In genomic region chr1:211514030-211514754, GRCh38 we compare ENCODE assay signal across 8 cellular contexts. TPM values are rescaled to one million over a fixed set of nuclear protein-coding genes. Genes with fewer than 3 reads are reported as not detected.
A peak's percentile ranks its signal among the peaks of the same experiment; 100 is the strongest.
DNase-seq lines count a peak whose midpoint lies in the region; ATAC-seq and TF ChIP-seq lines count a peak whose summit lies in the region.

No MANE protein-coding gene starts in this region.

- peaks cover 3% of the 10 kb centered on the region; the same call in 1 of the 2 replicates for H3K4me1 ChIP-seq in H9 (ENCODE audit: insufficient read depth, low read length)
- H3K4me1 ChIP-seq in Loucy (ENCODE audit: insufficient read depth, low read length, poor library complexity, severe bottlenecking): peaks cover 54% of the 10 kb centered on the region
- no peaks in the 10 kb centered on the region for H3K4me1 ChIP-seq in testis

- H2AFZ ChIP-seq in H9 (ENCODE audit: low read length): no peak overlapping the region
- H2AFZ ChIP-seq in Loucy (ENCODE audit: low read length): peak overlapping the region; percentile 55; the same call in 1 of the 2 replicates

- TF ChIP-seq POLR2A in testis (IDR thresholded peaks at IDR 0.05): no peak

- no peak overlapping the region for H2BK20ac ChIP-seq in H9 (ENCODE audit: low read depth, low read length, poor library complexity, severe bottlenecking)

- peaks cover 2% of the 10 kb centered on the region for H3K23me2 ChIP-seq in H9 (ENCODE audit: insufficient read length, low read depth, low read length, poor library complexity, severe bottlenecking)

- no peak overlapping the region for H3K4ac ChIP-seq in H9 (ENCODE audit: low read depth, low read length)

- H3K4me3 Mint-ChIP-seq in H9: no peak overlapping the region; a peak in 1 of 5 replicates
- peak overlapping the region; percentile 65 for H3K4me3 Mint-ChIP-seq in activated T-helper 2 cell treated with anti-CD3 and anti-CD28 coated beads, Interferon-gamma antibody, Interleukin-2, Interleukin-4, amounts not matched to agents 10 μg/mL and 5 μg/mL and 100 μg/mL, durations not matched to agents 14 hours and 24 hours and 36 hours (ENCODE audit: low read depth)

- peaks cover 29% of the 10 kb centered on the region for H3K27me3 Mint-ChIP-seq in H9 (ENCODE audit: low read depth)
- H3K27me3 Mint-ChIP-seq in activated T-helper 2 cell treated with anti-CD3 and anti-CD28 coated beads, Interferon-gamma antibody, Interleukin-2, Interleukin-4, amounts not matched to agents 10 μg/mL and 5 μg/mL and 100 μg/mL, durations not matched to agents 14 hours and 24 hours and 36 hours (ENCODE audit: low read depth): peaks cover 7% of the 10 kb centered on the region

- no peak overlapping the region for H3K9ac ChIP-seq in H9 (ENCODE audit: extremely low read depth, insufficient read length, low read length)
- peak overlapping the region; percentile 76 for H3K9ac ChIP-seq in Loucy (ENCODE audit: low read depth, low read length, poor library complexity, severe bottlenecking)

- ATAC-seq in omental fat pad (ENCODE audit: low FRiP score): peak; percentile 89

- H3K14ac ChIP-seq in H9 (ENCODE audit: insufficient read depth, low read length): no peak overlapping the region

- no peak overlapping the region for H4K91ac ChIP-seq in H9 (ENCODE audit: insufficient read length, low read depth, low read length)

- no peak overlapping the region for H2BK5ac ChIP-seq in H9 (ENCODE audit: insufficient read length, low read length)

- intact Hi-C loops in activated T-helper 2 cell treated with anti-CD3 and anti-CD28 coated beads, Interferon-gamma antibody, Interleukin-2, Interleukin-4, amounts not matched to agents 10 μg/mL and 5 μg/mL and 100 μg/mL, durations not matched to agents 14 hours and 24 hours and 36 hours (cut with micrococcal nuclease): loop anchor here (1.0 to 10.0 kb wide), 5 partner anchors 37 to 1069 kb away; no protein-coding TSS in a partner anchor
- intact Hi-C loops in testis (cut with DNase I; ENCODE audit: low total_unique reads): no loop called here

- peaks cover 8 to 17% of the 10 kb centered on the region in 2 experiments for H3K4me1 Mint-ChIP-seq in H9
- peaks cover 30% of the 10 kb centered on the region for H3K4me1 Mint-ChIP-seq in activated T-helper 2 cell treated with anti-CD3 and anti-CD28 coated beads, Interferon-gamma antibody, Interleukin-2, Interleukin-4, amounts not matched to agents 10 μg/mL and 5 μg/mL and 100 μg/mL, durations not matched to agents 14 hours and 24 hours and 36 hours (ENCODE audit: low read depth)

- no peaks in the 10 kb centered on the region for H3K9me2 ChIP-seq in Loucy (replicated peaks; ENCODE audit: low read depth, low read length)

- H4K20me1 ChIP-seq in H9 (ENCODE audit: control insufficient read depth, insufficient read depth, insufficient read length) (no peaks in the 10 kb centered on the region), Loucy (ENCODE audit: insufficient read depth, low read length, poor library complexity, severe bottlenecking) (no peaks in the 10 kb centered on the region)

- H3K79me1 ChIP-seq in H9 (ENCODE audit: insufficient read depth, low read depth, low read length, poor library complexity, severe bottlenecking): no peaks in the 10 kb centered on the region

- H3K4me3 ChIP-seq in Loucy (ENCODE audit: low read length, poor library complexity, severe bottlenecking) (peak overlapping the region; percentile 50), testis (no peak overlapping the region)

- H3K79me2 ChIP-seq in H9 (ENCODE audit: insufficient read depth, low read length) (no peaks in the 10 kb centered on the region), Loucy (ENCODE audit: insufficient read depth, low read length) (no peaks in the 10 kb centered on the region)

- H3K23ac ChIP-seq in H9 (ENCODE audit: insufficient read length, low read depth, low read length): no peak overlapping the region

- TF ChIP-seq CTCF in H9 (conservative IDR thresholded peaks at IDR 0.05) (peak; percentile 86), Loucy (conservative IDR thresholded peaks at IDR 0.05; ENCODE audit: low read length) (peak; percentile 82), omental fat pad (IDR thresholded peaks at IDR 0.05) (peak in 1 of 3 donors; percentile 29), testis (IDR thresholded peaks at IDR 0.05) (peak; percentile 50 to 67 (median 66))

- H3K56ac ChIP-seq in H9 (ENCODE audit: insufficient read length, low read depth, low read length): no peak overlapping the region

- H3K4me2 ChIP-seq in H9 (ENCODE audit: insufficient read depth, insufficient read length, low read length) (no peak overlapping the region), Loucy (ENCODE audit: low read depth, low read length, poor library complexity, severe bottlenecking) (peak overlapping the region; percentile 82)

- H2BK12ac ChIP-seq in H9 (ENCODE audit: insufficient read length, low read depth, low read length): no peak overlapping the region

- no peak overlapping the region for H4K5ac ChIP-seq in H9 (ENCODE audit: insufficient read length, low read depth, low read length)

- no peak overlapping the region for H3T11ph ChIP-seq in H9 (ENCODE audit: low read length)

- H3K18ac ChIP-seq in H9 (ENCODE audit: insufficient read length, low read depth, low read length): no peak overlapping the region

- H3K36me3 Mint-ChIP-seq in H9 (ENCODE audit: insufficient read depth in 1 of 3, low read depth in 3 of 3): no peaks in the 10 kb centered on the region
- no peaks in the 10 kb centered on the region for H3K36me3 Mint-ChIP-seq in activated T-helper 2 cell treated with anti-CD3 and anti-CD28 coated beads, Interferon-gamma antibody, Interleukin-2, Interleukin-4, amounts not matched to agents 10 μg/mL and 5 μg/mL and 100 μg/mL, durations not matched to agents 14 hours and 24 hours and 36 hours (ENCODE audit: low read depth)

- DNase-seq in GDM1 (lab: John Stamatoyannopoulos, UW) (peak; percentile 78), H9 (peak; percentile 94), SHP77 (lab: John Stamatoyannopoulos, UW) (peak; percentile 70 to 81), foreskin melanocyte (peak; percentile 74), omental fat pad (ENCODE audit: low spot score) (peak; percentile 61), testis (peak; percentile 88)
- DNase-seq in activated T-helper 2 cell treated with anti-CD3 and anti-CD28 coated beads, Interferon-gamma antibody, Interleukin-2, Interleukin-4, amounts not matched to agents 10 μg/mL and 5 μg/mL and 100 μg/mL, durations not matched to agents 14 hours and 24 hours and 36 hours (ENCODE audit: low spot score): peak; percentile 65

- peaks cover 0 to 3% of the 10 kb centered on the region in 2 experiments; a peak in 1 of 5 replicates for H3K9me3 Mint-ChIP-seq in H9
- H3K9me3 Mint-ChIP-seq in activated T-helper 2 cell treated with anti-CD3 and anti-CD28 coated beads, Interferon-gamma antibody, Interleukin-2, Interleukin-4, amounts not matched to agents 10 μg/mL and 5 μg/mL and 100 μg/mL, durations not matched to agents 14 hours and 24 hours and 36 hours: no peaks in the 10 kb centered on the region

- no peak overlapping the region for H2BK15ac ChIP-seq in H9 (ENCODE audit: low read depth, low read length)

- H3K36me3 ChIP-seq in Loucy (ENCODE audit: insufficient read depth, low read length) (no peaks in the 10 kb centered on the region), testis (ENCODE audit: low read depth, missing control alignments) (no peaks in the 10 kb centered on the region)

- no peak overlapping the region for H2AK5ac ChIP-seq in H9 (ENCODE audit: insufficient read length, low read length)

- no peak overlapping the region for H4K8ac ChIP-seq in H9 (replicated peaks; ENCODE audit: insufficient read length, low read depth, low read length)

- H3K27ac ChIP-seq in H9 (ENCODE audit: insufficient read length, low read depth, low read length) (no peak overlapping the region), testis (no peak overlapping the region)

- no peaks in the 10 kb centered on the region for H3K9me3 ChIP-seq in H9 (ENCODE audit: control insufficient read depth, low read depth, low read length)
- H3K9me3 ChIP-seq in Loucy (ENCODE audit: insufficient read depth, low read depth, low read length): no peaks in the 10 kb centered on the region
- H3K9me3 ChIP-seq in testis: no peaks in the 10 kb centered on the region

- no CpG with 5 or more reads among the region's 28 CpGs for WGBS in H9 (ENCODE audit: extremely low coverage, insufficient read length, low lambda C conversion rate)
- 28 to 44% methylated on average over 14 to 28 of the region's 28 CpGs for WGBS in testis, 2 donors

- peaks cover 13% of the 10 kb centered on the region for H3F3A ChIP-seq in Loucy (ENCODE audit: low read depth)

- H3K27me3 ChIP-seq in H9 (ENCODE audit: insufficient read depth, low read length): no peaks in the 10 kb centered on the region
- no peaks in the 10 kb centered on the region for H3K27me3 ChIP-seq in Loucy (ENCODE audit: insufficient read depth, low read length, poor library complexity, severe bottlenecking)
- H3K27me3 ChIP-seq in testis: no peaks in the 10 kb centered on the region

- H3K27ac Mint-ChIP-seq in H9: no peak overlapping the region
- H3K27ac Mint-ChIP-seq in activated T-helper 2 cell treated with anti-CD3 and anti-CD28 coated beads, Interferon-gamma antibody, Interleukin-2, Interleukin-4, amounts not matched to agents 10 μg/mL and 5 μg/mL and 100 μg/mL, durations not matched to agents 14 hours and 24 hours and 36 hours: peak overlapping the region; percentile 44

- no peak overlapping the region for H2BK120ac ChIP-seq in H9 (ENCODE audit: low read depth, low read length, poor library complexity, severe bottlenecking)

RNA-seq across cellular contexts. Expression of gene RD3, which starts 22.2 kb away (rescaled TPM):
- total RNA-seq in H9 (2021): 0.07 TPM in 1 of 2 replicates, not detected in the other
- not detected in 2 replicates for total RNA-seq in activated T-helper 2 cell treated with anti-CD3 and anti-CD28 coated beads, Interferon-gamma antibody, Interleukin-2, Interleukin-4, amounts not matched to agents 10 μg/mL and 5 μg/mL and 100 μg/mL, durations not matched to agents 14 hours and 24 hours and 36 hours
- under 1 TPM in 2 of 4 donors, not detected in 2; 0.28 to 0.79 TPM for total RNA-seq in omental fat pad
- total RNA-seq in testis: under 1 TPM in 1 of 2 donors, not detected in 1; 0.19 TPM
- polyA plus RNA-seq in testis (ENCODE audit: insufficient read depth, low read depth, low replicate concordance): not detected
